Comparison of ENCODE assay signal across 15 cellular contexts in the genomic region with DNA sequence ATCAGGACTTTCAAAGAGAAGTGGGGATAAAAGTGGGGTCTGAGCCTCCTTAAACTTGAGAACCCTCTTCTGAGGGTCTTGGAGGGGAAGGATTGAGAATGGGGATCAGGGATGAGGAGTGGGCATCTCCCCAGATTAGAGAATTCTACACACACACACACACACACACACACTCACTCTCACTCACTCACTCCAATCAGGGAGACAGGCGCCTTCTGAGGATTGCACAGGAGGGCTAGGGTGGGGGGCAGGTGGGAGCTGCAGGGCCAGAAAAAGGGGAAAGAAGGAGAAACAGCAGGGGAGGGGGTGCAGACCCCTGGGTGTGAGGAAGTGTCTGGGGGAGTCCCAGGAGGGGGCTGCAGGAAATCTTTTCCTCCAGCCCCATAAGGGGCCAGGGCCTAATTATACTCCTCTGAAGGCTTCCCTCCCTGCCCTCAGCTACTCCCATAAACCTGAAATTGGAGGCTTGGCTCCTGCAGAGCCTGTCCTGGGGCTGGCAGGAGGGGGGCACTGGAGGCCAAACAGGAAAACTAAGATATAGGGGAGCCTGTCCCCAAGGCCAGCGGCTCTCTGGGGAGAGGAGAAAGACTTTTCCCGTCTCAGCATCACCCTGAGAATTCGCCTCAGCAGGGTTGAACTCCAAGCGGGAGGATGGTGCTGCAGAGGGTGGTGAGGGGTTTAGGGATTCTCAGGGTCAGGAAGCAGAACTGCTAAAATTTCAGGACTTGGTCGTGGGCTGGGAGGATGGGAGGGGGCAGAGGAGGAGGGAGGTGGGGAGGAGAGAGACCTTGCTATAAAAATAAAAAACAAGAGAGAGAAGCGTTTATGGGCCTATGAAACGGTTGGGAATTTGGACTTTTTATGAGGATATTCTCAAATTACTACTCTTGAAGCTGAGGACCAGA. TPM values are rescaled to one million over a fixed set of nuclear protein-coding genes. Genes with fewer than 3 reads are reported as not detected.
DNase-seq lines count a peak whose midpoint lies in the region; ATAC-seq and TF ChIP-seq lines count a peak whose summit lies in the region.
"Had no signal": no experiment of that assay in that cellular context is flagged by ENCODE, and none has a peak within 500 bp of the region (broad histone marks: within the 10 kb centered on the region; RNA-seq: fewer than 3 reads in every experiment).

No MANE protein-coding gene starts in this region.

- no peaks in the 10 kb centered on the region for H3K27me3 ChIP-seq in HCT116 (ENCODE audit: insufficient read depth, low read length)
- H3K27me3 ChIP-seq in hepatocyte, result peaks cover 96% of the 10 kb centered on the region
- no peaks in the 10 kb centered on the region for H3K27me3 ChIP-seq in skeletal muscle satellite cell (ENCODE audit: control insufficient read depth, insufficient read depth, low read length)

- H3K79me2 ChIP-seq in HCT116 (ENCODE audit: insufficient read depth, low read length), result peaks cover 40% of the 10 kb centered on the region
- no peaks in the 10 kb centered on the region for H3K79me2 ChIP-seq in hepatocyte
- H3K79me2 ChIP-seq in OCI-LY7 (ENCODE audit: insufficient read depth, low read depth, low read length), result no peaks in the 10 kb centered on the region

- H3K27ac ChIP-seq in HCT116 (ENCODE audit: low read depth, low read length) (no peak overlapping the region; the same call in 1 of the 2 replicates), SK-N-MC (no peak overlapping the region), hepatocyte (no peak overlapping the region), OCI-LY7 (ENCODE audit: low read depth, low read length, poor library complexity, severe bottlenecking) (no peak overlapping the region)
- H3K27ac ChIP-seq: pancreas had no signal

- RAD21 ChIA-PET in HCT116 (lab: Charles Lee; ENCODE audit: low non-redundant PET in 1 of 2, low total read pairs in 2 of 2, uncharacterized antibody in 2 of 2, unreplicated experiment in 2 of 2), result no interaction called here

- H3K4me2 ChIP-seq in HCT116 (ENCODE audit: low read length) (peak overlapping the region; percentile 88), hepatocyte (peak overlapping the region; percentile 90), skeletal muscle satellite cell (ENCODE audit: low read length) (peak overlapping the region; percentile 100), OCI-LY7 (ENCODE audit: low read length) (no peak overlapping the region)

- H4K20me1 ChIP-seq in HCT116 (ENCODE audit: insufficient read depth) (no peaks in the 10 kb centered on the region), hepatocyte (ENCODE audit: insufficient read depth, poor library complexity, severe bottlenecking) (no peaks in the 10 kb centered on the region), OCI-LY7 (ENCODE audit: insufficient read depth, low read length) (no peaks in the 10 kb centered on the region; the same call in 1 of the 2 replicates)

- POLR2A ChIA-PET in HCT116 (lab: Charles Lee), result interaction anchor here (1.8 kb wide), 1 partner anchor 16 kb away, joined by 23 read pairs; no protein-coding TSS in a partner anchor
- POLR2A ChIA-PET in OCI-LY7 (lab: Charles Lee), result no interaction called here

- H2AFZ ChIP-seq in HCT116 (ENCODE audit: low read depth, low read length, poor library complexity, severe bottlenecking), result no peak overlapping the region
- no peak overlapping the region for H2AFZ ChIP-seq in hepatocyte
- H2AFZ ChIP-seq in OCI-LY7 (ENCODE audit: low read length), result no peak overlapping the region

- DNase-seq in HCT116 (ENCODE audit: low read depth, low spot score), result no peak
- no peak for DNase-seq in SK-N-MC (ENCODE audit: low read depth, low spot score)
- no peak for DNase-seq in hepatocyte (ENCODE audit: low spot score)
- no peak for DNase-seq in OCI-LY7 (ENCODE audit: low spot score)
- DNase-seq in left ventricle myocardium superior, result no peak
- no peak for DNase-seq in activated naive CD4-positive, alpha-beta T cell treated with anti-CD3 and anti-CD28 coated beads, Interleukin-2, amount 50 U/mL, for 16 hours
- DNase-seq: activated CD4-positive, alpha-beta T cell treated with anti-CD3 and anti-CD28 coated beads for 36 hours; activated naive CD8-positive, alpha-beta T cell treated with anti-CD3 and anti-CD28 coated beads for 36 hours; CD4-positive, alpha-beta memory T cell; central memory CD4-positive, alpha-beta T cell; NCI-H2081 treated with DMSO at 0.1 percent for 48 hours had no signal

- peaks cover 0 to 6% of the 10 kb centered on the region in 2 experiments; a peak in 1 of 4 replicates for H3K36me3 ChIP-seq in HCT116 (ENCODE audit: control insufficient read depth in 1 of 2, insufficient read depth in 2 of 2, low read length in 2 of 2)
- H3K36me3 ChIP-seq in SK-N-MC (ENCODE audit: insufficient read depth, low read length), result no peaks in the 10 kb centered on the region
- no peaks in the 10 kb centered on the region for H3K36me3 ChIP-seq in hepatocyte (replicated peaks; ENCODE audit: insufficient read depth, low read depth)
- H3K36me3 ChIP-seq in skeletal muscle satellite cell (ENCODE audit: insufficient read depth, low read length), result peaks cover 20% of the 10 kb centered on the region
- H3K36me3 ChIP-seq in OCI-LY7 (ENCODE audit: insufficient read depth, low read length), result no peaks in the 10 kb centered on the region
- H3K36me3 ChIP-seq: pancreas had no signal

- H3K4me1 ChIP-seq in HCT116 (ENCODE audit: control insufficient read depth in 1 of 2, insufficient read depth in 2 of 2, low read length in 2 of 2) (peaks cover 17 to 37% of the 10 kb centered on the region in 2 experiments), hepatocyte (ENCODE audit: insufficient read depth) (peaks cover 13% of the 10 kb centered on the region), skeletal muscle satellite cell (ENCODE audit: control insufficient read depth, insufficient read depth, low read length) (peaks cover 75% of the 10 kb centered on the region), OCI-LY7 (ENCODE audit: insufficient read depth, low read length, poor library complexity, severe bottlenecking) (peaks cover 18% of the 10 kb centered on the region)

- CTCF ChIA-PET in HCT116 (lab: Charles Lee), result interaction anchor here (0.7 to 4.7 kb wide), 5 partner anchors 17 to 206 kb away, joined by 3 to 22 read pairs (median 5); a partner anchor contains a TSS
- CTCF ChIA-PET in OCI-LY7 (lab: Charles Lee; ENCODE audit: unreplicated experiment), result no interaction called here

- no peak for TF ChIP-seq RAD21 in HCT116 (IDR thresholded peaks at IDR 0.05; ENCODE audit: low read depth)

- 28% methylated on average over 8 of the region's 8 CpGs for WGBS in hepatocyte (ENCODE audit: low lambda C conversion rate, missing lambda C conversion rate)

- H3K9me3 ChIP-seq in HCT116 (ENCODE audit: control insufficient read depth in 1 of 2, insufficient read depth in 1 of 2, low read depth in 1 of 2, low read length in 2 of 2), result no peaks in the 10 kb centered on the region
- H3K9me3 ChIP-seq in SK-N-MC (ENCODE audit: low read depth, low read length), result no peaks in the 10 kb centered on the region
- no peaks in the 10 kb centered on the region for H3K9me3 ChIP-seq in hepatocyte (ENCODE audit: low read depth)
- H3K9me3 ChIP-seq in skeletal muscle satellite cell (replicated peaks; ENCODE audit: low read length), result no peaks in the 10 kb centered on the region
- no peaks in the 10 kb centered on the region for H3K9me3 ChIP-seq in OCI-LY7 (ENCODE audit: low read length)
- H3K9me3 ChIP-seq: pancreas had no signal

- TF ChIP-seq CTCF in HCT116 (IDR thresholded peaks at IDR 0.05 in 2 of 3, conservative IDR thresholded peaks at IDR 0.05 in 1 of 3; ENCODE audit: borderline replicate concordance in 1 of 3, insufficient read depth in 1 of 3, low read depth in 2 of 3, low read length in 2 of 3) (no peak), hepatocyte (IDR thresholded peaks at IDR 0.05; ENCODE audit: poor library complexity) (no peak), OCI-LY7 (conservative IDR thresholded peaks at IDR 0.05; ENCODE audit: low read length) (no peak)

- BruUV-seq in HCT116 (replicated peaks; lab: Mats Ljungman, UMichigan) (no TSS peak), OCI-LY7 (replicated peaks; lab: Mats Ljungman, UMichigan) (no TSS peak)

- H3K9me2 ChIP-seq in HCT116 (ENCODE audit: insufficient read depth) (no peaks in the 10 kb centered on the region), hepatocyte (replicated peaks; ENCODE audit: insufficient read depth) (no peaks in the 10 kb centered on the region), OCI-LY7 (ENCODE audit: insufficient read depth, low read length) (no peaks in the 10 kb centered on the region)

- TF ChIP-seq POLR2A in HCT116 (IDR thresholded peaks at IDR 0.05; ENCODE audit: borderline replicate concordance, extremely low read depth, insufficient read depth, insufficient read length), result no peak

- H3K9ac ChIP-seq in HCT116 (ENCODE audit: low read length) (peak overlapping the region; percentile 94), SK-N-MC (ENCODE audit: insufficient read length) (peak overlapping the region; percentile 98), skeletal muscle satellite cell (ENCODE audit: low read depth, low read length) (peak overlapping the region; percentile 99)

- intact Hi-C loops in HCT116 (cut with micrococcal nuclease), result no loop called here
- intact Hi-C loops in OCI-LY7 (cut with micrococcal nuclease; ENCODE audit: unreplicated experiment), result no loop called here
- intact Hi-C loops in left ventricle myocardium superior (cut with micrococcal nuclease), result no loop called here

- H3K4me3 ChIP-seq in HCT116 (replicated peaks in 1 of 2; ENCODE audit: low read depth in 1 of 2, low read length in 2 of 2), result peak overlapping the region; percentile 82 to 84
- H3K4me3 ChIP-seq in SK-N-MC, result peak overlapping the region; percentile 99
- H3K4me3 ChIP-seq in hepatocyte, result no peak overlapping the region
- H3K4me3 ChIP-seq in skeletal muscle satellite cell (ENCODE audit: low read length), result peak overlapping the region; percentile 85
- no peak overlapping the region for H3K4me3 ChIP-seq in OCI-LY7 (ENCODE audit: low read depth, low read length, poor library complexity, severe bottlenecking)

- ATAC-seq in HCT116 (no peak), HG02981 (IDR thresholded peaks at IDR 0.05; ENCODE audit: unreplicated experiment) (no peak), left ventricle myocardium superior (no peak)
- ATAC-seq: activated CD4-positive, alpha-beta T cell treated with anti-CD3 and anti-CD28 coated beads for 36 hours had no signal

RNA-seq across cellular contexts. Expression of a gene that starts 1.6 kb away (rescaled TPM):
- 11.3 TPM for total RNA-seq in HCT116 (2021; ENCODE audit: unreplicated experiment)
- polyA plus RNA-seq in HCT116 (2012), result 3.9 and 5.3 TPM in 2 replicates
- total RNA-seq in hepatocyte, result 0.10 and 0.60 TPM in 2 replicates
- 2.7 and 4.1 TPM in 2 replicates for polyA plus RNA-seq in hepatocyte
- 4.1 and 7.6 TPM in 2 replicates for total RNA-seq in skeletal muscle satellite cell (2012; rRNA removed)
- not detected in 2 replicates for total RNA-seq in OCI-LY7 (2014; rRNA removed; shearing (Covaris generic))
- 0.42 and 0.57 TPM in 2 replicates for total RNA-seq in OCI-LY7 (2022)
- total RNA-seq in left ventricle myocardium superior, result not detected
- total RNA-seq: activated CD4-positive, alpha-beta T cell treated with anti-CD3 and anti-CD28 coated beads for 36 hours; activated naive CD8-positive, alpha-beta T cell treated with anti-CD3 and anti-CD28 coated beads for 36 hours; CD4-positive, alpha-beta memory T cell had no signal
- polyA plus RNA-seq: CD4-positive, alpha-beta memory T cell had no signal

RNA-seq across cellular contexts. Expression of a gene that starts 7.2 kb away (rescaled TPM):
- total RNA-seq in HCT116 (2021; ENCODE audit: unreplicated experiment), result 0.98 TPM
- polyA plus RNA-seq in HCT116 (2012), result 0.52 and 0.90 TPM in 2 replicates
- 1.6 and 2.0 TPM in 2 replicates for total RNA-seq in hepatocyte
- 6.4 and 8.5 TPM in 2 replicates for polyA plus RNA-seq in hepatocyte
- 3.1 and 4.8 TPM in 2 replicates for total RNA-seq in skeletal muscle satellite cell (2012; rRNA removed)
- not detected in 2 replicates for total RNA-seq in OCI-LY7 (2014; rRNA removed; shearing (Covaris generic))
- not detected in 2 replicates for total RNA-seq in OCI-LY7 (2022)
- not detected for total RNA-seq in left ventricle myocardium superior
- total RNA-seq: activated CD4-positive, alpha-beta T cell treated with anti-CD3 and anti-CD28 coated beads for 36 hours; activated naive CD8-positive, alpha-beta T cell treated with anti-CD3 and anti-CD28 coated beads for 36 hours; CD4-positive, alpha-beta memory T cell; pancreas had no signal
- polyA plus RNA-seq: CD4-positive, alpha-beta memory T cell; pancreas had no signal

RNA-seq across cellular contexts. Expression of a gene that starts 16.6 kb away (rescaled TPM):
- total RNA-seq in HCT116 (2021; ENCODE audit: unreplicated experiment) (3.8 TPM), hepatocyte (0.23 and 0.60 TPM in 2 replicates), OCI-LY7 (2022) (0.25 TPM in 1 of 2 replicates, not detected in the other), left ventricle myocardium superior (not detected)
- polyA plus RNA-seq in HCT116 (2012), result 1.00 and 2.6 TPM in 2 replicates
- polyA plus RNA-seq in hepatocyte, result 1.6 and 1.7 TPM in 2 replicates
- total RNA-seq in skeletal muscle satellite cell (2012; rRNA removed), result 1.8 and 3.7 TPM in 2 replicates
- 0.28 TPM in 1 of 2 replicates, not detected in the other for total RNA-seq in OCI-LY7 (2014; rRNA removed; shearing (Covaris generic))
- total RNA-seq: activated CD4-positive, alpha-beta T cell treated with anti-CD3 and anti-CD28 coated beads for 36 hours; activated naive CD8-positive, alpha-beta T cell treated with anti-CD3 and anti-CD28 coated beads for 36 hours; CD4-positive, alpha-beta memory T cell; HT-29 had no signal
- polyA plus RNA-seq: CD4-positive, alpha-beta memory T cell had no signal

RNA-seq across cellular contexts. Expression of a gene that starts 26.7 kb away (rescaled TPM):
- total RNA-seq in HCT116 (2021; ENCODE audit: unreplicated experiment), result 3.1 TPM
- polyA plus RNA-seq in HCT116 (2012), result 2.8 and 4.1 TPM in 2 replicates
- 2.6 and 4.5 TPM in 2 replicates for total RNA-seq in hepatocyte
- polyA plus RNA-seq in hepatocyte, result 11.1 and 12.1 TPM in 2 replicates
- total RNA-seq in skeletal muscle satellite cell (2012; rRNA removed), result 2.5 and 4.6 TPM in 2 replicates
- 0.92 and 1.6 TPM in 2 replicates for total RNA-seq in OCI-LY7 (2014; rRNA removed; shearing (Covaris generic))
- 2.7 and 3.7 TPM in 2 replicates for total RNA-seq in OCI-LY7 (2022)
- total RNA-seq in left ventricle myocardium superior, result 0.15 TPM
- total RNA-seq: activated CD4-positive, alpha-beta T cell treated with anti-CD3 and anti-CD28 coated beads for 36 hours; activated naive CD8-positive, alpha-beta T cell treated with anti-CD3 and anti-CD28 coated beads for 36 hours; CD4-positive, alpha-beta memory T cell had no signal
- polyA plus RNA-seq: CD4-positive, alpha-beta memory T cell had no signal

RNA-seq across cellular contexts. Expression of a gene that starts 26.8 kb away (rescaled TPM):
- total RNA-seq in HCT116 (2021; ENCODE audit: unreplicated experiment), result 0.25 TPM
- polyA plus RNA-seq in HCT116 (2012), result 0.25 and 0.26 TPM in 2 replicates
- total RNA-seq in hepatocyte, result 0.32 and 0.90 TPM in 2 replicates
- 0.82 TPM in 1 of 2 replicates, not detected in the other for polyA plus RNA-seq in hepatocyte
- total RNA-seq in skeletal muscle satellite cell (2012; rRNA removed), result 0.22 and 0.25 TPM in 2 replicates
- 0.88 and 1.6 TPM in 2 replicates for total RNA-seq in OCI-LY7 (2014; rRNA removed; shearing (Covaris generic))
- 3.6 and 5.3 TPM in 2 replicates for total RNA-seq in OCI-LY7 (2022)
- total RNA-seq in left ventricle myocardium superior, result not detected
- total RNA-seq: activated CD4-positive, alpha-beta T cell treated with anti-CD3 and anti-CD28 coated beads for 36 hours; activated naive CD8-positive, alpha-beta T cell treated with anti-CD3 and anti-CD28 coated beads for 36 hours; CD4-positive, alpha-beta memory T cell; pancreas had no signal
- polyA plus RNA-seq: CD4-positive, alpha-beta memory T cell; pancreas had no signal

Comparison
In these comparisons a context has a peak if more than half of its experiments do, and no peak if none do; other contexts are left out.
1. H3K4me3 ChIP-seq: peak in HCT116 (2 of 2), SK-N-MC (single experiment) and skeletal muscle satellite cell (single experiment); none in hepatocyte (single experiment) and OCI-LY7 (single experiment).
2. Peak in every context shown above with its lines, with median percentiles within 50 percentile points of each other: H3K9ac ChIP-seq.